ENCODE assay signal across 8 cellular contexts in genomic region chr10:100529473-100530298, GRCh38. TPM values are rescaled to one million over a fixed set of nuclear protein-coding genes. Genes with fewer than 3 reads are reported as not detected.
DNase-seq lines count a peak whose midpoint lies in the region; ATAC-seq and TF ChIP-seq lines count a peak whose summit lies in the region.

TSS of gene NDUFB8 (minus strand) at chr10:100529871. CDS start at chr10:100529851, 20 bp downstream.

- DNase-seq in GM12864 (ENCODE audit: low read depth) (peak; percentile 53), NCI-H460 (ENCODE audit: extremely low read depth, low read depth) (peak; percentile 82), caudate nucleus (lab: John Stamatoyannopoulos, UW) (peak in 60 of 61 donors; percentile 21 to 93 (median 84)), iris pigment epithelial cell (ENCODE audit: low read depth) (peak; percentile 74)
- peak; percentile 75 for DNase-seq in activated CD4-positive, CD25-positive, alpha-beta regulatory T cell treated with anti-CD3 and anti-CD28 coated beads, Interleukin-2, amount 50 U/mL, for 16 hours (ENCODE audit: low read depth, low spot score)
- peak; percentile 79 to 80 for DNase-seq in stimulated activated CD4-positive, alpha-beta T cell treated with anti-CD3 and anti-CD28 coated beads, Interleukin-12 subunit alpha, Interleukin-12 subunit beta, amount 100 ng/mL, for 24 hours (ENCODE audit: low read depth in 2 of 2)

- H3K27ac ChIP-seq in caudate nucleus (ENCODE audit: low read depth, low read length) = peak within 1 kb of the TSS; percentile 77

- peak; percentile 80 for ATAC-seq in HG03045 (IDR thresholded peaks at IDR 0.05; ENCODE audit: unreplicated experiment)
- ATAC-seq in HG03097 (IDR thresholded peaks at IDR 0.05; ENCODE audit: low FRiP score, unreplicated experiment) = no peak

- TF ChIP-seq CTCF in GM12864 (IDR thresholded peaks at IDR 0.05; ENCODE audit: low read depth, low read length, missing control alignments) = no peak

- H3K4me3 ChIP-seq in GM12864 (ENCODE audit: low read depth, low read length) = peak within 1 kb of the TSS; percentile 86

RNA-seq across cellular contexts. Expression of gene NDUFB8, which starts in this region (rescaled TPM):
- total RNA-seq in NCI-H460 (2014; rRNA removed; shearing (Covaris generic)) = 433 and 456 TPM in 2 replicates
- 227 and 314 TPM in 2 replicates for polyA plus RNA-seq in NCI-H460 (2014; cell fraction: nucleus; rRNA removed)
